1 cellular context compared by ENCODE assay signal in the genomic region with DNA sequence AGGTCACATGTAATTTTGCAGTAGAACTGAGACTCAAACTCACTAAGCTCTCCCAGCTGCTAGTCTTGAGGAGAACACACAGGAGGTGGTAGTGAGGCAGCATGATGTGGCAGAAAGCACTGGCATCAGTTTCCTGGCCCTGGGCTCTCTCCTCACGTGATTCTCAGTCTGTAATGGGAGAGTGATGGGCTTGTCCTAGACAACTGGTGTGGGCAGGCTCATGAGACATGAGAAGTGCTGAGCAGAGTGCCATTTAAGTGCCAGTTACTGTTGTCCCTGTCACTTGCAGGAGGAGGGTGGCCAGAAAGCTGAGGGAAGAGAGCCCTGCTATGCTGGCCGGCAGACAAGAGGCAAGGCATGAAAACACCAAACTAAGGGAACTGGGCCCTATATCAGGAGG.
TF ChIP-seq lines count a peak whose summit lies in the region.

No MANE protein-coding gene starts in this region.

TF ChIP-seq in IMR-90, 13 proteins besides CTCF, POLR2A, EP300 and RAD21 (continued from another document):
- TF ChIP-seq RCOR1 (IDR thresholded peaks at IDR 0.05; ENCODE audit: insufficient replicate concordance, low read length) = no peak
- TF ChIP-seq MXI1 (IDR thresholded peaks at IDR 0.05; ENCODE audit: borderline replicate concordance, low read depth, low read length) = no peak
- TF ChIP-seq, protein P1, sequence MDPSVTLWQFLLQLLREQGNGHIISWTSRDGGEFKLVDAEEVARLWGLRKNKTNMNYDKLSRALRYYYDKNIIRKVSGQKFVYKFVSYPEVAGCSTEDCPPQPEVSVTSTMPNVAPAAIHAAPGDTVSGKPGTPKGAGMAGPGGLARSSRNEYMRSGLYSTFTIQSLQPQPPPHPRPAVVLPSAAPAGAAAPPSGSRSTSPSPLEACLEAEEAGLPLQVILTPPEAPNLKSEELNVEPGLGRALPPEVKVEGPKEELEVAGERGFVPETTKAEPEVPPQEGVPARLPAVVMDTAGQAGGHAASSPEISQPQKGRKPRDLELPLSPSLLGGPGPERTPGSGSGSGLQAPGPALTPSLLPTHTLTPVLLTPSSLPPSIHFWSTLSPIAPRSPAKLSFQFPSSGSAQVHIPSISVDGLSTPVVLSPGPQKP (IDR thresholded peaks at IDR 0.05; ENCODE audit: borderline replicate concordance, low read depth, low read length) = no peak
- no peak for TF ChIP-seq MAFK (IDR thresholded peaks at IDR 0.05; ENCODE audit: low read depth, low read length)
- TF ChIP-seq, protein P2, sequence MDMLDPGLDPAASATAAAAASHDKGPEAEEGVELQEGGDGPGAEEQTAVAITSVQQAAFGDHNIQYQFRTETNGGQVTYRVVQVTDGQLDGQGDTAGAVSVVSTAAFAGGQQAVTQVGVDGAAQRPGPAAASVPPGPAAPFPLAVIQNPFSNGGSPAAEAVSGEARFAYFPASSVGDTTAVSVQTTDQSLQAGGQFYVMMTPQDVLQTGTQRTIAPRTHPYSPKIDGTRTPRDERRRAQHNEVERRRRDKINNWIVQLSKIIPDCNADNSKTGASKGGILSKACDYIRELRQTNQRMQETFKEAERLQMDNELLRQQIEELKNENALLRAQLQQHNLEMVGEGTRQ (IDR thresholded peaks at IDR 0.05; ENCODE audit: low read depth, low read length) = no peak
- TF ChIP-seq BHLHE40 (IDR thresholded peaks at IDR 0.05; ENCODE audit: low read depth, low read length) = no peak
- no peak for TF ChIP-seq CHD1 (IDR thresholded peaks at IDR 0.05; ENCODE audit: low read depth, low read length)
